Comparison of ENCODE assay signal across 15 cellular contexts in the genomic region with DNA sequence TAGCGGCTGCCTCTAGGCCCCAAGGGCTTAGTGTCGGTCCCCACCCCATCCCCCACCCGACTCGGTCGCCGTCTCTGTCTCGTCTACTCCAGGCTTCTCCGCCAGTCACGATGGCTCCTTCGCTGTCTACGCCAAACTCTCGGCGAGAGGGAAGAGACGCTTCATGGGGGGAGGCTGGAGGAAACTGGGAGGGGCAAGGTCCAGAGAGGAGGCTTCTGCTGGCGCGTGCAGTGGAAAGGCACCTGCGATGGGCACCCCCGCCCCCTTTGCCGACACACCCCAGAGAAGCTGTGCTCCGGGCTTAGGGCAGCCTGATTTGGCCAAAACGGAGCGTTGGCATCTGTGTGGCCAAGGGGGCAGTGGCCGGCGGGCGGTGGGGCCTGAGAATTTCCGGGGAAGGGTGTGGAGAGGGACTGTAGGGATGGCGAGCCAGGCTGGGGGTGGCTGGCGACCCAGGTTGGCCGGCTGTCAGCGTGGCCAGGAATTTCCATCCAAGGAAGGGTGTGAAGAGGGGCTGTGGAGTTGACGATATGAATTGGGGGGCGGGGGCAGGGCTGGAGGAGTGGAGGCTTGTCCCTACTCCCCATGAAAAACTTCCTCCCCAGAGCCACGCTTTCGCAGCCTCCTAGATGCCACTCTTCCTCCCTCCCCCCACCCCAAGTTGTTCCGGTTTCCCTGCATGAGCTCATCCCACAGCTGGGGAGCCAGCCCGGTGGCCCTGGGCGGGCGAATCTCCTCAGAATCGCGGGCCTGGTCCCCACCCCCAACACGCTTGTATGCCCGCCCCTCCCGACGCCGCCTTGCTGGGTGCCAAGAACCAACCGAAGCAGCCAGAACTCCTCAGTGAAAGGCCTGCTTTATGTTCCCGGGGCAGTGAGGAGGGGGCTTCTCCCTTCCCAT. TPM values are rescaled to one million over a fixed set of nuclear protein-coding genes. Genes with fewer than 3 reads are reported as not detected.
DNase-seq lines count a peak whose midpoint lies in the region; TF ChIP-seq lines count a peak whose summit lies in the region.
"Had no signal": no experiment of that assay in that cellular context is flagged by ENCODE, and none has a peak within 500 bp of the region (broad histone marks: within the 10 kb centered on the region; RNA-seq: fewer than 3 reads in every experiment).

No MANE protein-coding gene starts in this region.

- no peak overlapping the region for H2AFZ ChIP-seq in mesenchymal stem cell (ENCODE audit: low read depth, low read length)

- peak overlapping the region; percentile 57 to 97 (median 88) for H3K27ac ChIP-seq in dorsolateral prefrontal cortex
- H3K27ac ChIP-seq in mesenchymal stem cell (ENCODE audit: low read length, poor library complexity, severe bottlenecking), result no peak overlapping the region
- H3K27ac ChIP-seq: C4-2B, heart right ventricle, neutrophil, vagina had no signal

- CTCF ChIA-PET in MCF 10A (lab: Yijun Ruan, JAX), result no interaction called here

- peak; percentile 2 for DNase-seq in stimulated activated CD4-positive, alpha-beta T cell treated with anti-CD3 and anti-CD28 coated beads, Interleukin-15, amount 100 ng/mL, for 24 hours
- DNase-seq in stimulated activated CD4-positive, alpha-beta T cell treated with anti-CD3 and anti-CD28 coated beads, Interleukin-4, amount 100 ng/mL, for 4 hours, result no peak
- DNase-seq in dorsolateral prefrontal cortex, result peak; percentile 35 to 92 (median 88)
- no peak for DNase-seq in mesenchymal stem cell
- no peak for DNase-seq in SHP77 treated with DMSO at 0.1 percent for 48 hours (lab: John Stamatoyannopoulos, UW)
- no peak for DNase-seq in epidermal melanocyte (ENCODE audit: insufficient read length, low spot score)
- no peak for DNase-seq in MCF 10A (ENCODE audit: unreplicated experiment)
- no peak for DNase-seq in stimulated activated CD4-positive, alpha-beta T cell treated with anti-CD3 and anti-CD28 coated beads, Interleukin-1b, Interleukin-23, amount 100 ng/mL, for 48 hours
- DNase-seq: activated CD8-positive, alpha-beta memory T cell treated with anti-CD3 and anti-CD28 coated beads, Interleukin-2, amount 50 U/mL, for 48 hours; heart right ventricle; NCI-H2171 had no signal

- H4K8ac ChIP-seq in mesenchymal stem cell (ENCODE audit: low read length), result no peak overlapping the region

- no peak overlapping the region for H2AK5ac ChIP-seq in mesenchymal stem cell (ENCODE audit: low read length, severe bottlenecking)

- no peak overlapping the region for H3K4me3 Mint-ChIP-seq in MCF 10A (ENCODE audit: unreplicated experiment)

- peaks cover 53% of the 10 kb centered on the region for H3K9me3 Mint-ChIP-seq in MCF 10A (ENCODE audit: unreplicated experiment)
- H3K9me3 Mint-ChIP-seq: central memory CD8-positive, alpha-beta T cell had no signal

- H3K36me3 Mint-ChIP-seq in MCF 10A (ENCODE audit: insufficient read depth, unreplicated experiment), result no peaks in the 10 kb centered on the region

- no peak overlapping the region for H2BK12ac ChIP-seq in mesenchymal stem cell (ENCODE audit: low read length in 2 of 2)

- H2BK5ac ChIP-seq in mesenchymal stem cell (ENCODE audit: low read depth, low read length, poor library complexity, severe bottlenecking), result no peak overlapping the region

- no peak overlapping the region for H3K18ac ChIP-seq in mesenchymal stem cell (ENCODE audit: low read depth in 1 of 2, low read length in 2 of 2)

- intact Hi-C loops in dorsolateral prefrontal cortex (cut with DNase I) (loop anchor here (10.0 kb wide), 3 partner anchors 102 to 578 kb away; no protein-coding TSS in a partner anchor), MCF 10A (cut with micrococcal nuclease) (no loop called here)

- no peak overlapping the region for H3K14ac ChIP-seq in mesenchymal stem cell (ENCODE audit: low read length in 2 of 2)

- no peaks in the 10 kb centered on the region for H3K9me3 ChIP-seq in mesenchymal stem cell (ENCODE audit: control insufficient read depth, low read length)
- H3K9me3 ChIP-seq: heart right ventricle, neutrophil, vagina had no signal

- H3K9ac ChIP-seq in mesenchymal stem cell (ENCODE audit: low read length), result peak overlapping the region; percentile 54

- no peak overlapping the region for H4K91ac ChIP-seq in mesenchymal stem cell (ENCODE audit: low read length)

- peaks cover 29% of the 10 kb centered on the region for H3K4me1 ChIP-seq in mesenchymal stem cell (ENCODE audit: control insufficient read depth, insufficient read depth, low read depth, low read length)

- H3K4me1 Mint-ChIP-seq in MCF 10A (ENCODE audit: insufficient read depth, unreplicated experiment), result no peaks in the 10 kb centered on the region

- no peaks in the 10 kb centered on the region for H3K79me1 ChIP-seq in mesenchymal stem cell (replicated peaks; ENCODE audit: low read length, poor library complexity, severe bottlenecking)

- H3K27me3 ChIP-seq in dorsolateral prefrontal cortex (peaks cover 0 to 3% (median 0%) of the 10 kb centered on the region in 45 donors), mesenchymal stem cell (ENCODE audit: control insufficient read depth in 1 of 2, insufficient read depth in 1 of 2, low read length in 2 of 2) (peaks cover 28 to 65% of the 10 kb centered on the region in 2 experiments)

- no peak overlapping the region for H3K4ac ChIP-seq in mesenchymal stem cell (ENCODE audit: low read depth in 1 of 2, low read length in 2 of 2)

- H3K36me3 ChIP-seq in mesenchymal stem cell (ENCODE audit: control insufficient read depth in 1 of 2, insufficient read depth in 2 of 2, low read depth in 1 of 2, low read length in 2 of 2), result no peaks in the 10 kb centered on the region
- H3K36me3 ChIP-seq: heart right ventricle, neutrophil, vagina had no signal

- no peak overlapping the region for H3K27ac Mint-ChIP-seq in MCF 10A (ENCODE audit: low read depth, unreplicated experiment)

- H3K4me3 ChIP-seq in dorsolateral prefrontal cortex, result peak overlapping the region; percentile 26 to 81 (median 69)
- H3K4me3 ChIP-seq in mesenchymal stem cell (ENCODE audit: insufficient read depth in 1 of 2, low read depth in 1 of 2, low read length in 2 of 2), result peak overlapping the region; percentile 37 to 89

- BruUV-seq in MCF 10A (replicated peaks; lab: Mats Ljungman, UMichigan), result no TSS peak

- H3K4me2 ChIP-seq in mesenchymal stem cell (ENCODE audit: low read length, poor library complexity, severe bottlenecking), result no peak overlapping the region

- no peak overlapping the region for H3K23ac ChIP-seq in mesenchymal stem cell (ENCODE audit: low read length in 2 of 2)

- POLR2A ChIA-PET in MCF 10A (lab: Yijun Ruan, JAX), result no interaction called here

- 4% methylated on average over 23 of the region's 47 CpGs for WGBS in mesenchymal stem cell

- H3K27me3 Mint-ChIP-seq in MCF 10A (ENCODE audit: insufficient read depth, unreplicated experiment), result no peaks in the 10 kb centered on the region

- no peak overlapping the region for H2BK120ac ChIP-seq in mesenchymal stem cell (ENCODE audit: low read depth, low read length)

- H2BK15ac ChIP-seq in mesenchymal stem cell (ENCODE audit: low read depth, poor library complexity, severe bottlenecking), result no peak overlapping the region

- TF ChIP-seq CTCF in dorsolateral prefrontal cortex (IDR thresholded peaks at IDR 0.05 in 54 of 56, conservative IDR thresholded peaks at IDR 0.05 in 2 of 56; ENCODE audit: low read depth in 1 of 56, partially characterized antibody in 56 of 56), result no peak
- TF ChIP-seq CTCF in MCF 10A (IDR thresholded peaks at IDR 0.05; ENCODE audit: unreplicated experiment), result no peak

RNA-seq across cellular contexts. Expression of gene CSMD2, which starts 1.4 kb away (rescaled TPM):
- total RNA-seq in dorsolateral prefrontal cortex (10 to 100 TPM; 13.2 to 37.8 (median 23.1) TPM), MCF 10A (2022) (not detected in 2 replicates)
- polyA plus RNA-seq in mesenchymal stem cell (2013, experiment 1 of 2), result not detected
- under 0.01 TPM for polyA plus RNA-seq in mesenchymal stem cell (2013, experiment 2 of 2)

RNA-seq across cellular contexts. Expression of gene C1orf94, which starts 10.3 kb away (rescaled TPM):
- total RNA-seq in dorsolateral prefrontal cortex (1 to 10 TPM in 9 of 120 experiments, under 1 TPM in 81, not detected in 30; 0.19 to 1.8 (median 0.47) TPM), MCF 10A (2022) (not detected in 2 replicates)
- polyA plus RNA-seq in mesenchymal stem cell (2013, experiment 1 of 2), result not detected
- polyA plus RNA-seq in mesenchymal stem cell (2013, experiment 2 of 2), result not detected
- total RNA-seq: vagina had no signal

Comparison
In these comparisons a context has a peak if more than half of its experiments do, and no peak if none do; other contexts are left out.
1. DNase-seq: peak in stimulated activated CD4-positive, alpha-beta T cell treated with anti-CD3 and anti-CD28 coated beads, Interleukin-15, amount 100 ng/mL, for 24 hours (single experiment) and dorsolateral prefrontal cortex (10 of 10); none in stimulated activated CD4-positive, alpha-beta T cell treated with anti-CD3 and anti-CD28 coated beads, Interleukin-4, amount 100 ng/mL, for 4 hours (0 of 2), mesenchymal stem cell (single experiment), SHP77 treated with DMSO at 0.1 percent for 48 hours (single experiment), epidermal melanocyte (single experiment), MCF 10A (single experiment) and stimulated activated CD4-positive, alpha-beta T cell treated with anti-CD3 and anti-CD28 coated beads, Interleukin-1b, Interleukin-23, amount 100 ng/mL, for 48 hours (single experiment).
2. RNA of gene CSMD2, which starts 1.4 kb away (total RNA-seq): 13.2 to 37.8 TPM in dorsolateral prefrontal cortex; not detected in MCF 10A; every median in the first group is over 10 times any median in the second.